12 cellular contexts compared by ENCODE assay signal in the genomic region with DNA sequence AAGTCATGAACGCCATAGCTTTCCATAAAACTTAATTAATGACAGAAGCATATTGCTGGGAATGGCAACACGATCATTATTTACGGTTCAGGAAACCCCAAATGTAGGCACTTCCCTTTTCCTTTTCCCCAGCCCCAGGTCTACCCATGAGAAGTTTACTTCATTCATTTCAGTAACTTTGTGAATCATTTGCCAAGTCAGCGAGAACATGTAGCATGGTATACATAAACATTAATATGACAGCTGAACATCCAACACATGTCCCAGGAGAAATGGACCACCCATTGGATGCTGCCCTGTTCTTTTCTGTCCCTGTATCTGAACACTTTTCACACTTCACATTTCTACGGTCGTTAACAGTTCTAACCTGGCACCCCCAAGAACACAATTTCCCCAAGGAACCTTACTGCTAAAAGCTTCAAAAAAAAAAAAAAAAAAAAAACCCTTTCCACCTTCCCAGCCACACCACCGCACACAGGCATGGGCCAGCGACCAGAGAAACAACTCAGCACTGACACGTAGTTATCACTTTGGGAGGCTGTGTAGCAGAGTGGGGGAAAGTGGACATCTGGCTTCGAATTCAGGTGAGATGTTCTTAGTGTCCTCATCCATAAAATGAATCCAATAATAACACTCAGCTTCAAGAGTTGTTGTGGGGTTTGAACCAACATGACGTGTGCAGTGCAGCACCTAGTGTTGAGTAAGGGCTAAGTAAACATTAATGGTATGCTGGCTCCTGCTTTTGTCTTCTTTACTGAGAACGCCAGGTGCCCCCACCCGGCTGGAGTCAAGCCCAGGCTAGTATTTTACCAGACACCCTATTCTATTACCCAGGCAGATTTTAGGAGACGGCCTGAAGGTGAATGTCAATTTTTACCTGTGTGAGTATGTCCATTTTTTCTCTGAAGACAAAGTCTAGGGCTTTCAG.
DNase-seq lines count a peak whose midpoint lies in the region; ATAC-seq, FAIRE-seq and TF ChIP-seq lines count a peak whose summit lies in the region.
"Had no signal": no experiment of that assay in that cellular context is flagged by ENCODE, and none has a peak within 500 bp of the region (broad histone marks: within the 10 kb centered on the region; RNA-seq: fewer than 3 reads in every experiment).

No MANE protein-coding gene starts in this region.

- no peaks in the 10 kb centered on the region for H3K27me3 Mint-ChIP-seq in nephron (ENCODE audit: low read depth)
- peaks cover 2% of the 10 kb centered on the region for H3K27me3 Mint-ChIP-seq in activated CD4-positive, alpha-beta T cell treated with anti-CD3 and anti-CD28 coated beads, Interleukin-2, amount 10 ng/mL, durations not matched to agents 24 days and 14 days

- DNase-seq in LoVo (ENCODE audit: low spot score) (peak; percentile 34), NCI-H345 (lab: John Stamatoyannopoulos, UW) (peak; percentile 77), GM12878 (ENCODE audit: low read depth, low spot score) (no peak), NCI-H187 treated with DMSO at 0.1 percent for 48 hours (lab: John Stamatoyannopoulos, UW) (no peak)
- no peak for DNase-seq in activated CD4-positive, alpha-beta T cell treated with anti-CD3 and anti-CD28 coated beads, Interleukin-2, amount 10 ng/mL, durations not matched to agents 24 days and 14 days
- DNase-seq: activated T-cell treated with anti-CD3 and anti-CD28 coated beads, Interleukin-2, amount 50 U/mL, for 24 hours; pancreas; spleen had no signal

- no peak overlapping the region for H3K27ac ChIP-seq in GM12878 (ENCODE audit: control insufficient read depth, insufficient read depth)
- H3K27ac ChIP-seq: BLaER1 treated with 17β-estradiol and CSF1 and Interleukin-3, amounts not matched to agents 10 nM and 100 nM; pancreas; spleen had no signal

- H3K27me3 ChIP-seq in GM12878 (replicated peaks in 1 of 2; ENCODE audit: control insufficient read depth in 2 of 2, insufficient read depth in 2 of 2, low read length in 1 of 2): peaks cover 0 to 3% of the 10 kb centered on the region in 2 experiments; a peak in 2 of 4 replicates
- H3K27me3 ChIP-seq: BLaER1 treated with 17β-estradiol and CSF1 and Interleukin-3, amounts not matched to agents 10 nM and 100 nM; spleen had no signal

- TF ChIP-seq EP300 in GM12878 (IDR thresholded peaks at IDR 0.05; ENCODE audit: borderline replicate concordance in 1 of 2, control insufficient read depth in 1 of 2, low read depth in 2 of 2, low read length in 2 of 2): no peak

- RAD21 ChIA-PET in GM12878 (lab: Charles Lee; ENCODE audit: unreplicated experiment): no interaction called here

- H3K9ac ChIP-seq in GM12878 (ENCODE audit: control insufficient read depth, insufficient read depth, low read length): no peak overlapping the region
- H3K9ac ChIP-seq: BLaER1 treated with 17β-estradiol and CSF1 and Interleukin-3, amounts not matched to agents 10 nM and 100 nM had no signal

- no peaks in the 10 kb centered on the region for H3K79me2 ChIP-seq in GM12878 (ENCODE audit: control insufficient read depth, insufficient read depth, low read length)

- no peak overlapping the region for H3K4me2 ChIP-seq in GM12878 (ENCODE audit: control insufficient read depth, insufficient read depth)
- H3K4me2 ChIP-seq: BLaER1 treated with 17β-estradiol and CSF1 and Interleukin-3, amounts not matched to agents 10 nM and 100 nM had no signal

- H3K4me1 ChIP-seq in GM12878 (ENCODE audit: control insufficient read depth, insufficient read depth, low read length): no peaks in the 10 kb centered on the region
- H3K4me1 ChIP-seq: BLaER1 treated with 17β-estradiol and CSF1 and Interleukin-3, amounts not matched to agents 10 nM and 100 nM; pancreas; spleen had no signal

- WGBS in GM12878 (ENCODE audit: insufficient coverage, insufficient replicate concordance, low lambda C conversion rate, missing lambda C conversion rate): 19% methylated on average over 14 of the region's 14 CpGs

- no peak for TF ChIP-seq POLR2A in GM12878 (IDR thresholded peaks at IDR 0.05; ENCODE audit: low read depth, low read length)

- no peak for ATAC-seq in GM12878
- no peak for ATAC-seq in HG02884 (IDR thresholded peaks at IDR 0.05; ENCODE audit: unreplicated experiment)
- ATAC-seq in HG02981 (IDR thresholded peaks at IDR 0.05; ENCODE audit: unreplicated experiment): no peak
- ATAC-seq: pancreas had no signal

- no peaks in the 10 kb centered on the region for H4K20me1 ChIP-seq in GM12878 (ENCODE audit: control insufficient read depth, insufficient read depth)
- H4K20me1 ChIP-seq: BLaER1 treated with 17β-estradiol and CSF1 and Interleukin-3, amounts not matched to agents 10 nM and 100 nM had no signal

- no peaks in the 10 kb centered on the region for H3K9me3 ChIP-seq in GM12878 (replicated peaks; ENCODE audit: control insufficient read depth, insufficient read depth, low read length)
- H3K9me3 ChIP-seq: pancreas, spleen had no signal

- H3K4me1 Mint-ChIP-seq in nephron: peaks cover 11% of the 10 kb centered on the region
- no peaks in the 10 kb centered on the region for H3K4me1 Mint-ChIP-seq in activated CD4-positive, alpha-beta T cell treated with anti-CD3 and anti-CD28 coated beads, Interleukin-2, amount 10 ng/mL, durations not matched to agents 24 days and 14 days

- H2AFZ ChIP-seq in GM12878 (ENCODE audit: control insufficient read depth, low read depth, low read length): no peak overlapping the region

- H3K36me3 Mint-ChIP-seq in nephron (ENCODE audit: low read depth): no peaks in the 10 kb centered on the region
- no peaks in the 10 kb centered on the region for H3K36me3 Mint-ChIP-seq in activated CD4-positive, alpha-beta T cell treated with anti-CD3 and anti-CD28 coated beads, Interleukin-2, amount 10 ng/mL, durations not matched to agents 24 days and 14 days (ENCODE audit: low read depth)

- in situ Hi-C loops in GM12878 (cut with MboI): no loop called here

- intact Hi-C loops in GM12878 (cut with micrococcal nuclease; ENCODE audit: unreplicated experiment): no loop called here
- intact Hi-C loops in activated CD4-positive, alpha-beta T cell treated with anti-CD3 and anti-CD28 coated beads, Interleukin-2, amount 10 ng/mL, durations not matched to agents 24 days and 14 days (cut with micrococcal nuclease): no loop called here

- CTCF ChIA-PET in GM12878 (lab: Yijun Ruan, JAX): interaction anchor here (0.7 kb wide), 1 partner anchor 196 kb away, joined by 3 read pairs; no protein-coding TSS in a partner anchor

- POLR2A ChIA-PET in GM12878 (lab: Charles Lee): no interaction called here

- peak overlapping the region in 2 of 3 experiments; percentile 0 to 1 for H3K27ac Mint-ChIP-seq in nephron
- H3K27ac Mint-ChIP-seq in activated CD4-positive, alpha-beta T cell treated with anti-CD3 and anti-CD28 coated beads, Interleukin-2, amount 10 ng/mL, durations not matched to agents 24 days and 14 days: no peak overlapping the region
- H3K27ac Mint-ChIP-seq: activated T-cell treated with anti-CD3 and anti-CD28 coated beads, Interleukin-2, amount 50 U/mL, for 24 hours had no signal

- H3K4me3 ChIP-seq in GM12878: no peak overlapping the region
- H3K4me3 ChIP-seq: BLaER1 treated with 17β-estradiol and CSF1 and Interleukin-3, amounts not matched to agents 10 nM and 100 nM; pancreas; spleen had no signal

- TF ChIP-seq CTCF in GM12878 (IDR thresholded peaks at IDR 0.05 in 2 of 3, conservative IDR thresholded peaks at IDR 0.05 in 1 of 3; ENCODE audit: control insufficient read depth in 2 of 3, extremely low read depth in 1 of 3, insufficient read depth in 1 of 3, low read depth in 3 of 3, low read length in 3 of 3) (no peak), nephron (IDR thresholded peaks at IDR 0.05; ENCODE audit: unreplicated experiment in 3 of 3) (no peak)

- SMC1A ChIA-PET in GM12878 (lab: Charles Lee; ENCODE audit: uncharacterized antibody, unreplicated experiment): no interaction called here

- FAIRE-seq in GM12878 (lab: Jason Lieb, UNC): no peak
- FAIRE-seq: pancreas had no signal

- TF ChIP-seq RAD21 in GM12878 (IDR thresholded peaks at IDR 0.05; ENCODE audit: insufficient read depth, low read depth, low read length): no peak

- no peaks in the 10 kb centered on the region for H3K36me3 ChIP-seq in GM12878 (ENCODE audit: control insufficient read depth in 2 of 2, insufficient read depth in 2 of 2, low read length in 1 of 2)
- H3K36me3 ChIP-seq: BLaER1 treated with 17β-estradiol and CSF1 and Interleukin-3, amounts not matched to agents 10 nM and 100 nM; pancreas; spleen had no signal

- no TSS peak for BruUV-seq in GM12878 (replicated peaks; lab: Mats Ljungman, UMichigan)

- no peak overlapping the region for H3K4me3 Mint-ChIP-seq in nephron
- no peak overlapping the region for H3K4me3 Mint-ChIP-seq in activated CD4-positive, alpha-beta T cell treated with anti-CD3 and anti-CD28 coated beads, Interleukin-2, amount 10 ng/mL, durations not matched to agents 24 days and 14 days
- H3K4me3 Mint-ChIP-seq: activated T-cell treated with anti-CD3 and anti-CD28 coated beads, Interleukin-2, amount 50 U/mL, for 24 hours had no signal

- H3K9me3 Mint-ChIP-seq in nephron: peaks cover 3% of the 10 kb centered on the region
- no peaks in the 10 kb centered on the region for H3K9me3 Mint-ChIP-seq in activated CD4-positive, alpha-beta T cell treated with anti-CD3 and anti-CD28 coated beads, Interleukin-2, amount 10 ng/mL, durations not matched to agents 24 days and 14 days
- H3K9me3 Mint-ChIP-seq: activated T-cell treated with anti-CD3 and anti-CD28 coated beads, Interleukin-2, amount 50 U/mL, for 24 hours had no signal

TF ChIP-seq in GM12878, 131 proteins besides CTCF, POLR2A, EP300 and RAD21:
- TF ChIP-seq, protein P1, sequence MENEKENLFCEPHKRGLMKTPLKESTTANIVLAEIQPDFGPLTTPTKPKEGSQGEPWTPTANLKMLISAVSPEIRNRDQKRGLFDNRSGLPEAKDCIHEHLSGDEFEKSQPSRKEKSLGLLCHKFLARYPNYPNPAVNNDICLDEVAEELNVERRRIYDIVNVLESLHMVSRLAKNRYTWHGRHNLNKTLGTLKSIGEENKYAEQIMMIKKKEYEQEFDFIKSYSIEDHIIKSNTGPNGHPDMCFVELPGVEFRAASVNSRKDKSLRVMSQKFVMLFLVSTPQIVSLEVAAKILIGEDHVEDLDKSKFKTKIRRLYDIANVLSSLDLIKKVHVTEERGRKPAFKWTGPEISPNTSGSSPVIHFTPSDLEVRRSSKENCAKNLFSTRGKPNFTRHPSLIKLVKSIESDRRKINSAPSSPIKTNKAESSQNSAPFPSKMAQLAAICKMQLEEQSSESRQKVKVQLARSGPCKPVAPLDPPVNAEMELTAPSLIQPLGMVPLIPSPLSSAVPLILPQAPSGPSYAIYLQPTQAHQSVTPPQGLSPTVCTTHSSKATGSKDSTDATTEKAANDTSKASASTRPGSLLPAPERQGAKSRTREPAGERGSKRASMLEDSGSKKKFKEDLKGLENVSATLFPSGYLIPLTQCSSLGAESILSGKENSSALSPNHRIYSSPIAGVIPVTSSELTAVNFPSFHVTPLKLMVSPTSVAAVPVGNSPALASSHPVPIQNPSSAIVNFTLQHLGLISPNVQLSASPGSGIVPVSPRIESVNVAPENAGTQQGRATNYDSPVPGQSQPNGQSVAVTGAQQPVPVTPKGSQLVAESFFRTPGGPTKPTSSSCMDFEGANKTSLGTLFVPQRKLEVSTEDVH (IDR thresholded peaks at IDR 0.05; ENCODE audit: low read depth, partially characterized antibody): no peak
- 0 out of 2 replicates have a peak, but pooled peaks have one; percentile 11 for TF ChIP-seq SPI1 (IDR thresholded peaks at IDR 0.05; ENCODE audit: borderline replicate concordance, insufficient read depth, low read depth, low read length)

Comparison
In these comparisons a context has a peak if more than half of its experiments do, and no peak if none do; other contexts are left out.
1. DNase-seq: peak in LoVo (single experiment) and NCI-H345 (single experiment); none in GM12878 (single experiment), NCI-H187 treated with DMSO at 0.1 percent for 48 hours (single experiment) and activated CD4-positive, alpha-beta T cell treated with anti-CD3 and anti-CD28 coated beads, Interleukin-2, amount 10 ng/mL, durations not matched to agents 24 days and 14 days (single experiment).